In genomic region chr18:34659579-34660517, GRCh38 we compare ENCODE assay signal across 8 cellular contexts. TPM values are rescaled to one million over a fixed set of nuclear protein-coding genes. Genes with fewer than 3 reads are reported as not detected.
DNase-seq lines count a peak whose midpoint lies in the region; ATAC-seq, FAIRE-seq and TF ChIP-seq lines count a peak whose summit lies in the region.

No MANE protein-coding gene starts in this region.

- H3K36me3 ChIP-seq in keratinocyte (ENCODE audit: control insufficient read depth in 2 of 2, extremely low read depth in 1 of 2, insufficient read depth in 2 of 2, low read length in 2 of 2): no peaks in the 10 kb centered on the region

- H3K9ac ChIP-seq in keratinocyte (ENCODE audit: control insufficient read depth, extremely low read depth, insufficient read depth, low read length): no peak overlapping the region

- no peaks in the 10 kb centered on the region for H3K9me1 ChIP-seq in keratinocyte (ENCODE audit: control insufficient read depth, extremely low read depth, insufficient read depth, low read length)

- POLR2A ChIA-PET in HEK293T (lab: Yijun Ruan, JAX): interaction anchor here (1.3 kb wide), 1 partner anchor 61 kb away, joined by 4 read pairs; no protein-coding TSS in a partner anchor

- no peak for ATAC-seq in HG03354 (IDR thresholded peaks at IDR 0.05; ENCODE audit: poor library complexity, severe bottlenecking, unreplicated experiment)
- no peak for ATAC-seq in GM21619 (IDR thresholded peaks at IDR 0.05; ENCODE audit: unreplicated experiment)
- no peak for ATAC-seq in GM18873 (IDR thresholded peaks at IDR 0.05; ENCODE audit: low FRiP score, unreplicated experiment)

- peaks cover 8% of the 10 kb centered on the region for H3K4me1 ChIP-seq in keratinocyte (ENCODE audit: control insufficient read depth, extremely low read depth, insufficient read depth, low read length)

- dilution Hi-C loops in keratinocyte (cut with MboI; ENCODE audit: extremely low pct_ligation_motif_present, low sequenced_read_pairs): no loop called here

- no peak overlapping the region for H3K4me3 ChIP-seq in keratinocyte (ENCODE audit: control insufficient read depth in 2 of 3, extremely low read depth in 1 of 3, insufficient read depth in 2 of 3, low read depth in 1 of 3, low read length in 3 of 3)

- H3K27ac ChIP-seq in cingulate gyrus (ENCODE audit: low read depth, low read length): peak overlapping the region; percentile 61
- no peak overlapping the region for H3K27ac ChIP-seq in keratinocyte (ENCODE audit: control insufficient read depth, insufficient read depth, low read length)

- DNase-seq in HEK293T (ENCODE audit: extremely low spot score) (peak; percentile 80), NCI-H69 (lab: John Stamatoyannopoulos, UW) (peak; percentile 95), keratinocyte (ENCODE audit: low read depth, low spot score) (peak; percentile 58), smooth muscle cell of the brain vasculature (ENCODE audit: low read depth, low spot score) (peak; percentile 87)

- CTCF ChIA-PET in HEK293T (lab: Yijun Ruan, JAX): interaction anchor here (0.6 to 3.4 kb wide), 20 partner anchors 8 to 537 kb away, joined by 3 to 37 read pairs (median 4); partner anchors contain the start of gene DTNA

- no peak overlapping the region for H3K4me2 ChIP-seq in keratinocyte (ENCODE audit: control insufficient read depth, extremely low read depth, insufficient read depth, low read depth, low read length)

- no peak overlapping the region for H2AFZ ChIP-seq in keratinocyte (ENCODE audit: control insufficient read depth, low read length)

- H3K27me3 ChIP-seq in keratinocyte (ENCODE audit: control insufficient read depth, extremely low read depth, insufficient read depth, low read length): no peaks in the 10 kb centered on the region

- H3K79me2 ChIP-seq in keratinocyte (ENCODE audit: control insufficient read depth, insufficient read depth, low read length): no peaks in the 10 kb centered on the region

- H3K9me3 ChIP-seq in keratinocyte (ENCODE audit: control insufficient read depth, low read depth, low read length): no peaks in the 10 kb centered on the region

- TF ChIP-seq CTCF in keratinocyte (optimal IDR thresholded peaks at IDR 0.05 in 1 of 3, IDR thresholded peaks at IDR 0.05 in 1 of 3, conservative IDR thresholded peaks at IDR 0.05 in 1 of 3; ENCODE audit: extremely low read depth in 1 of 3, insufficient read depth in 2 of 3, low read length in 3 of 3): no peak

- H4K20me1 ChIP-seq in keratinocyte (ENCODE audit: control insufficient read depth, extremely low read depth, insufficient read depth, low read length): no peaks in the 10 kb centered on the region

- FAIRE-seq in keratinocyte (lab: Jason Lieb, UNC): peak; percentile 81

TF ChIP-seq in HEK293T, 16 proteins besides CTCF, POLR2A, EP300 and RAD21:
- TF ChIP-seq PKNOX1 (IDR thresholded peaks at IDR 0.05) (peak; percentile 79), SUZ12 (IDR thresholded peaks at IDR 0.05) (no peak), ZNF384 (IDR thresholded peaks at IDR 0.05) (no peak)

RNA-seq across cellular contexts. Expression of gene DTNA, which starts 50.2 kb away (rescaled TPM):
- polyA plus RNA-seq in keratinocyte: 0.26 to 1.9 TPM (median 0.81 TPM) in 3 replicates
- polyA plus RNA-seq in keratinocyte (2011; ENCODE audit: low read depth): 0.80 TPM
- 0.96 and 1.1 TPM in 2 replicates for polyA plus RNA-seq in keratinocyte (2011; cell fraction: cytosol; rRNA removed)
- polyA plus RNA-seq in keratinocyte (2011; cell fraction: nucleus; rRNA removed): 1.2 and 1.9 TPM in 2 replicates
- polyA plus RNA-seq in keratinocyte (2012; ENCODE audit: low replicate concordance): 0.15 and 0.48 TPM in 2 replicates
- 2.3 to 3.9 TPM (median 2.8 TPM) in 3 replicates for polyA minus RNA-seq in keratinocyte
- polyA minus RNA-seq in keratinocyte (2011; cell fraction: cytosol; rRNA and poly(A)+ RNA removed): 0.58 TPM
- 1.7 and 1.8 TPM in 2 replicates for polyA minus RNA-seq in keratinocyte (2011; cell fraction: nucleus; rRNA and poly(A)+ RNA removed)
